18 cellular contexts compared by ENCODE assay signal in the genomic region with DNA sequence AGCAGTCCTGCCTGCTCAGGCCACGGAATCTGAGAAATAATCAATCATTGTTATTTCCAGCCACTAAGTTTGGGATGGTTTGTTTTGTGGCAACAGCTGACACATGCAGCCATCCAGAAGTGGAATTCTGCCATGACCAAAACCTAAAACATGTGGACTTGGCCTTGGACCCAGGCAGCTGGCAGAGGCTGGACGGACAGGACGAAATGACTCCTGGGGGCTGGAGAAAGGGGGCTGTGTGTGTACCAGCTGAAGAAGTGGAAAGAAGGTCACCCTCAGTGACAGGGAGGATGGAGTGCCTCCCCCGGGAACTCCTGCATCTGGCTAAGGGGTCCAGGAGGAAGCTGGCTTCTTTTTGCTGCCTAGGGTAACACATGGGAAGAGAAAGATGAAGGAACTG. TPM values are rescaled to one million over a fixed set of nuclear protein-coding genes. Genes with fewer than 3 reads are reported as not detected.
DNase-seq lines count a peak whose midpoint lies in the region; ATAC-seq and TF ChIP-seq lines count a peak whose summit lies in the region.
"Had no signal": no experiment of that assay in that cellular context is flagged by ENCODE, and none has a peak within 500 bp of the region (broad histone marks: within the 10 kb centered on the region; RNA-seq: fewer than 3 reads in every experiment).

No MANE protein-coding gene starts in this region.

- no TSS peak for BruUV-seq in Calu3 (replicated peaks; lab: Mats Ljungman, UMichigan)

- TF ChIP-seq POLR2A in body of pancreas (IDR thresholded peaks at IDR 0.05): no peak

- H3K36me3 Mint-ChIP-seq in HFFc6 (ENCODE audit: low read depth) (peaks cover 12% of the 10 kb centered on the region), progenitor cell of endocrine pancreas (ENCODE audit: insufficient read depth) (peaks cover 33% of the 10 kb centered on the region), Calu3 (ENCODE audit: insufficient read depth, unreplicated experiment) (peaks cover 5% of the 10 kb centered on the region)

- no peaks in the 10 kb centered on the region; the same call in 1 of the 2 replicates for H3K27me3 Mint-ChIP-seq in HFFc6 (ENCODE audit: insufficient read depth)
- no peaks in the 10 kb centered on the region for H3K27me3 Mint-ChIP-seq in progenitor cell of endocrine pancreas
- no peaks in the 10 kb centered on the region for H3K27me3 Mint-ChIP-seq in Calu3 (ENCODE audit: unreplicated experiment)
- H3K27me3 Mint-ChIP-seq: activated T-helper 17 cell treated with anti-CD3 and anti-CD28 coated beads, Interleukin-2, amount 50 U/mL, for 72 hours had no signal

- H3K4me3 Mint-ChIP-seq in HFFc6 (no peak overlapping the region), progenitor cell of endocrine pancreas (ENCODE audit: low read depth) (no peak overlapping the region), Calu3 (ENCODE audit: low read depth, unreplicated experiment) (no peak overlapping the region)
- H3K4me3 Mint-ChIP-seq: activated CD8-positive, alpha-beta T cell treated with anti-CD3 and anti-CD28 coated beads, Interleukin-2, amount 10 ng/mL, durations not matched to agents 7 days and 5 days; activated T-helper 17 cell treated with anti-CD3 and anti-CD28 coated beads, Interleukin-2, amount 50 U/mL, for 72 hours had no signal

- H3K4me1 Mint-ChIP-seq in HFFc6 (ENCODE audit: low read depth) (peaks cover 56% of the 10 kb centered on the region), progenitor cell of endocrine pancreas (ENCODE audit: low read depth) (peaks cover 36% of the 10 kb centered on the region), Calu3 (ENCODE audit: low read depth, unreplicated experiment) (peaks cover 16% of the 10 kb centered on the region)
- H3K4me1 Mint-ChIP-seq: activated T-helper 17 cell treated with anti-CD3 and anti-CD28 coated beads, Interleukin-2, amount 50 U/mL, for 72 hours had no signal

- TF ChIP-seq CTCF in HFFc6 (IDR thresholded peaks at IDR 0.05) (no peak), body of pancreas (IDR thresholded peaks at IDR 0.05) (no peak), progenitor cell of endocrine pancreas (IDR thresholded peaks at IDR 0.05; ENCODE audit: unreplicated experiment) (no peak), Calu3 (IDR thresholded peaks at IDR 0.05; ENCODE audit: unreplicated experiment) (no peak)

- no peaks in the 10 kb centered on the region for H3K27me3 ChIP-seq in body of pancreas
- H3K27me3 ChIP-seq in right cardiac atrium (ENCODE audit: control insufficient read depth, insufficient read depth): no peaks in the 10 kb centered on the region
- no peaks in the 10 kb centered on the region for H3K27me3 ChIP-seq in skeletal muscle tissue (ENCODE audit: control insufficient read depth in 3 of 3, insufficient read depth in 3 of 3, low read length in 3 of 3)
- H3K27me3 ChIP-seq: hepatocyte had no signal

- H3K36me3 ChIP-seq in body of pancreas (replicated peaks in 1 of 2; ENCODE audit: insufficient read depth in 1 of 2, low read depth in 2 of 2): peaks cover 0 to 5% of the 10 kb centered on the region in 2 donors
- H3K36me3 ChIP-seq in skeletal muscle tissue (ENCODE audit: control insufficient read depth in 3 of 3, insufficient read depth in 3 of 3, low read length in 3 of 3): peaks cover 4 to 12% (median 5%) of the 10 kb centered on the region in 3 donors
- H3K36me3 ChIP-seq: WERI-Rb-1 had no signal

- H3K9me3 ChIP-seq in body of pancreas: no peaks in the 10 kb centered on the region
- no peaks in the 10 kb centered on the region for H3K9me3 ChIP-seq in right cardiac atrium (ENCODE audit: control insufficient read depth, low read length)
- H3K9me3 ChIP-seq in skeletal muscle tissue (ENCODE audit: control insufficient read depth in 3 of 3, low read length in 3 of 3): no peaks in the 10 kb centered on the region

- H3K27ac Mint-ChIP-seq in HFFc6 (peak overlapping the region; percentile 69), progenitor cell of endocrine pancreas (no peak overlapping the region), Calu3 (ENCODE audit: unreplicated experiment) (no peak overlapping the region)
- H3K27ac Mint-ChIP-seq: activated CD8-positive, alpha-beta T cell treated with anti-CD3 and anti-CD28 coated beads, Interleukin-2, amount 10 ng/mL, durations not matched to agents 7 days and 5 days; activated T-helper 17 cell treated with anti-CD3 and anti-CD28 coated beads, Interleukin-2, amount 50 U/mL, for 72 hours had no signal

- H3K4me3 ChIP-seq in body of pancreas: no peak overlapping the region
- no peak overlapping the region for H3K4me3 ChIP-seq in right cardiac atrium (ENCODE audit: low read length)
- no peak overlapping the region for H3K4me3 ChIP-seq in skeletal muscle tissue (ENCODE audit: low read length in 3 of 3)
- H3K4me3 ChIP-seq: GM12878, hepatocyte had no signal

- CTCF ChIA-PET in Calu3 (lab: Charles Lee): no interaction called here

- H3K9me3 Mint-ChIP-seq in HFFc6: no peaks in the 10 kb centered on the region
- no peaks in the 10 kb centered on the region for H3K9me3 Mint-ChIP-seq in progenitor cell of endocrine pancreas (ENCODE audit: low read depth)
- no peaks in the 10 kb centered on the region for H3K9me3 Mint-ChIP-seq in Calu3 (ENCODE audit: low read depth, unreplicated experiment)
- H3K9me3 Mint-ChIP-seq: activated T-helper 17 cell treated with anti-CD3 and anti-CD28 coated beads, Interleukin-2, amount 50 U/mL, for 72 hours had no signal

- peak overlapping the region in 3 of 4 donors; percentile 4 to 33 (median 26) for H3K27ac ChIP-seq in body of pancreas
- peak overlapping the region; percentile 88 for H3K27ac ChIP-seq in right cardiac atrium (ENCODE audit: low read length)
- peak overlapping the region; percentile 23 for H3K27ac ChIP-seq in skeletal muscle tissue (ENCODE audit: low read depth, low read length)
- H3K27ac ChIP-seq: hepatocyte had no signal

- H3K4me1 ChIP-seq in body of pancreas (peaks cover 56% of the 10 kb centered on the region), right cardiac atrium (ENCODE audit: control insufficient read depth, insufficient read depth, low read length) (peaks cover 12% of the 10 kb centered on the region), skeletal muscle tissue (ENCODE audit: control insufficient read depth in 3 of 3, insufficient read depth in 3 of 3, low read length in 3 of 3) (peaks cover 38 to 50% (median 44%) of the 10 kb centered on the region in 3 donors)

- ATAC-seq in body of pancreas (no peak), right cardiac atrium (no peak), HG03095 (IDR thresholded peaks at IDR 0.05; ENCODE audit: unreplicated experiment) (no peak)
- ATAC-seq: activated CD8-positive, alpha-beta T cell treated with anti-CD3 and anti-CD28 coated beads, Interleukin-2, amount 10 ng/mL, durations not matched to agents 7 days and 5 days; activated T-helper 17 cell treated with anti-CD3 and anti-CD28 coated beads, Interleukin-2, amount 50 U/mL, for 72 hours; GM12878; stimulated activated naive CD8-positive, alpha-beta T cell treated with anti-CD3 and anti-CD28 coated beads, Interleukin-15, Interleukin-2, amounts not matched to agents 100 U/mL and 50 U/mL, for 24 hours had no signal

- DNase-seq in HFFc6 (no peak), body of pancreas (no peak), right cardiac atrium (peak in 1 of 3 donors; percentile 61), progenitor cell of endocrine pancreas (ENCODE audit: low spot score, unreplicated experiment) (no peak), Calu3 (no peak)
- DNase-seq in activated CD4-positive, alpha-beta T cell treated with anti-CD3 and anti-CD28 coated beads, Interleukin-2, amount 50 U/mL, for 4 hours: no peak
- DNase-seq: activated CD8-positive, alpha-beta T cell treated with anti-CD3 and anti-CD28 coated beads, Interleukin-2, amount 10 ng/mL, durations not matched to agents 7 days and 5 days; erythroblast; kidney glomerular epithelial cell; NCI-H1417 treated with DMSO at 0.1 percent for 48 hours; stimulated activated naive CD8-positive, alpha-beta T cell treated with anti-CD3 and anti-CD28 coated beads, Interleukin-15, Interleukin-2, amounts not matched to agents 100 U/mL and 50 U/mL, for 24 hours; T-helper 1 cell; WERI-Rb-1 had no signal

- peak overlapping the region in 1 of 3 donors; percentile 72 for H3K9ac ChIP-seq in skeletal muscle tissue (ENCODE audit: low read depth in 1 of 3, low read length in 3 of 3)

- intact Hi-C loops in body of pancreas (cut with DNase I): no loop called here
- intact Hi-C loops in right cardiac atrium (cut with DNase I): no loop called here
- intact Hi-C loops in Calu3 (cut with micrococcal nuclease; ENCODE audit: unreplicated experiment): no loop called here

- WGBS in body of pancreas, 2 donors: 83 to 86% methylated on average over 4 of the region's 4 CpGs
- WGBS in right cardiac atrium: 52% methylated on average over 4 of the region's 4 CpGs

RNA-seq across cellular contexts. Expression of a gene that starts 14.4 kb away (rescaled TPM):
- total RNA-seq in HFFc6 (2021; fragmentation: NEBNext Ultra II Directional; extraction: Animal tissue kit (Norgen Biotek cat#: 25700)): 100 to 1,000 TPM; 109 to 142 (median 134) TPM
- total RNA-seq in body of pancreas: 100 to 1,000 TPM; 113 to 147 TPM
- total RNA-seq in right cardiac atrium: 100 to 1,000 TPM; 181 to 265 (median 207) TPM
- 172 TPM for polyA plus RNA-seq in right cardiac atrium
- 52.7 TPM for total RNA-seq in skeletal muscle tissue
- 220 and 226 TPM in 2 replicates for total RNA-seq in progenitor cell of endocrine pancreas
- total RNA-seq in Calu3 (2022): 53.1 and 60.9 TPM in 2 replicates

RNA-seq across cellular contexts. Expression of a gene that starts 42.8 kb away (rescaled TPM):
- 10 to 100 TPM; 28.9 to 48.6 (median 43.6) TPM for total RNA-seq in HFFc6 (2021; fragmentation: NEBNext Ultra II Directional; extraction: Animal tissue kit (Norgen Biotek cat#: 25700))
- 10 to 100 TPM in 1 of 2 donors, 1 to 10 TPM in 1; 7.3 to 17.1 TPM for total RNA-seq in body of pancreas
- total RNA-seq in right cardiac atrium: 10 to 100 TPM; 38.1 to 60.6 (median 46.8) TPM
- 71.0 TPM for polyA plus RNA-seq in right cardiac atrium
- total RNA-seq in skeletal muscle tissue: 5.7 TPM
- total RNA-seq in progenitor cell of endocrine pancreas: 41.3 and 45.8 TPM in 2 replicates
- 11.5 and 12.0 TPM in 2 replicates for total RNA-seq in Calu3 (2022)

RNA-seq across cellular contexts. Expression of a gene that starts 53.8 kb away (rescaled TPM):
- total RNA-seq in HFFc6 (2021; fragmentation: NEBNext Ultra II Directional; extraction: Animal tissue kit (Norgen Biotek cat#: 25700)): 1 to 10 TPM in 3 of 6 experiments, under 1 TPM in 3; 0.73 to 1.4 (median 1.1) TPM
- total RNA-seq in body of pancreas (1 to 10 TPM; 2.0 to 4.2 TPM), right cardiac atrium (10 to 100 TPM in 1 of 4 donors, 1 to 10 TPM in 3; 6.8 to 15.8 (median 8.6) TPM), skeletal muscle tissue (3.1 TPM), progenitor cell of endocrine pancreas (6.5 and 7.6 TPM in 2 replicates), Calu3 (2022) (17.2 and 22.9 TPM in 2 replicates)
- 3.5 TPM for polyA plus RNA-seq in right cardiac atrium

Comparison
In these comparisons a context has a peak if more than half of its experiments do, and no peak if none do; other contexts are left out.
1. H3K27ac ChIP-seq: peak in every context shown above with its lines; median percentile 88 in right cardiac atrium; 26 in body of pancreas; 23 in skeletal muscle tissue.